ENCODE assay signal across 22 cellular contexts in the genomic region with DNA sequence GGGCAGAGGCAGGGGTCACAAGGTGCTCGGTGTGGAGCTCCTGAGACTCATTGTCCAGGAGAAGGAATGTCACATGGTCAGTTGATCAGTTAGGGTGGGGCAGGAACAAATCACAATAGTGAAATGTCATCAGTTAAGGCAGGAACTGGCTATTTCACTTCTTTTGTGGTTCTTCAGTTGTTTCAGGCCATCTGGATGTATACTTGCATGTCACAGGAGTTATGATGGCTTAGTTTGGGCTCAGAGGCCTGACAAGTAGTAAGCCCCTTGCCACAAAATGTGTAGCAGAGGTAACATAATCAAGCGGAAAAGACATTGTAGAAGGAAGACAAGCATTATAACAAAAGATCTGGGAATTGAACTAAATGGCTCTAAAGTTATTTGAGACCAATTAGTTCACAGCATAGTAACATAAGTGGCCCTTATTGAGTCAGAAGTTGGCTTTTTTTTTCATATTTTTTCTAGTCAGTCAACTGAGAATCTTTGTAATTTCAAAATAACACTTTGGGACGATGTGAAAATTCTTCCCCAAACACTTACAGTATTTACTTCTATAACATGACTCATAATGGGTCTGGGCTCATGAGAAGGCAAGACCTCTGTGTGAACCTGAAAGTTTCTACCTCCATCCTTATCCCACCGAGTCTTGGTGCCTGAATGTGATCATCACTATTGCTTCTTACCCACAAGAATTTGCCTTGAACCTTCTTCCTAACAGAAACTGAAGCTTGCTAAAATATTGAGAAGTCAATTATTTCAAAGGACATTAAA.
"Had no signal": no experiment of that assay in that cellular context is flagged by ENCODE, and none has a peak within 500 bp of the region (broad histone marks: within the 10 kb centered on the region; RNA-seq: fewer than 3 reads in every experiment).

No MANE protein-coding gene starts in this region.

- DNase-seq: activated CD4-positive, alpha-beta T cell treated with anti-CD3 and anti-CD28 coated beads for 4 hours; activated CD8-positive, alpha-beta memory T cell treated with anti-CD3 and anti-CD28 coated beads, Interleukin-2, amount 50 U/mL, for 48 hours; activated CD8-positive, alpha-beta T cell treated with anti-CD3 and anti-CD28 coated beads for 36 hours; activated effector memory CD4-positive, alpha-beta T cell treated with Interleukin-2 at 50 U/mL for 16 hours; activated naive CD4-positive, alpha-beta T cell; activated T-cell treated with anti-CD3 and anti-CD28 coated beads, Interleukin-2, amount 50 U/mL, for 1 hour; amygdala; MM.1S; NCI-H1105; NCI-H1436; NCI-H1694 treated with DMSO at 0.1 percent for 48 hours; NCI-H2029 treated with DMSO at 0.1 percent for 48 hours; NCI-H345; NCI-H510A; NCI-H526 treated with DMSO at 0.1 percent for 48 hours; PC-9; SHP77 treated with DMSO at 0.1 percent for 48 hours had no signal

- H3K36me3 Mint-ChIP-seq: activated naive CD4-positive, alpha-beta T cell treated with anti-CD3 and anti-CD28 coated beads, Interleukin-2, amount 50 U/mL, for 24 hours; brain had no signal

- H3K4me1 Mint-ChIP-seq: activated naive CD4-positive, alpha-beta T cell treated with anti-CD3 and anti-CD28 coated beads, Interleukin-2, amount 50 U/mL, for 24 hours had no signal

- H3K4me3 ChIP-seq: PC-9 had no signal

- H3K4me3 Mint-ChIP-seq: activated CD8-positive, alpha-beta T cell treated with anti-CD3 and anti-CD28 coated beads for 36 hours; activated naive CD4-positive, alpha-beta T cell treated with anti-CD3 and anti-CD28 coated beads, Interleukin-2, amount 50 U/mL, for 24 hours; brain; central memory CD8-positive, alpha-beta T cell; T-helper 1 cell treated with Interleukin-12 subunit alpha and Interleukin-12 subunit beta and Interleukin-4 antibody, amounts not matched to agents 30 μg/mL and 1 μg/mL, for 36 hours had no signal

- ATAC-seq: activated CD4-positive, CD25-positive, alpha-beta regulatory T cell treated with anti-CD3 and anti-CD28 coated beads, Interleukin-2, amount 50 U/mL, for 24 hours; activated CD8-positive, alpha-beta T cell treated with anti-CD3 and anti-CD28 coated beads for 36 hours had no signal

- H3K27ac Mint-ChIP-seq: activated CD8-positive, alpha-beta T cell treated with anti-CD3 and anti-CD28 coated beads for 36 hours; activated naive CD4-positive, alpha-beta T cell treated with anti-CD3 and anti-CD28 coated beads, Interleukin-2, amount 50 U/mL, for 24 hours; brain; T-helper 1 cell treated with Interleukin-12 subunit alpha and Interleukin-12 subunit beta and Interleukin-4 antibody, amounts not matched to agents 30 μg/mL and 1 μg/mL, for 36 hours had no signal

- H3K27ac ChIP-seq: PC-9 had no signal

- H2AFZ ChIP-seq: PC-9 had no signal

- H3K27me3 Mint-ChIP-seq: activated CD8-positive, alpha-beta T cell treated with anti-CD3 and anti-CD28 coated beads for 36 hours; activated naive CD4-positive, alpha-beta T cell treated with anti-CD3 and anti-CD28 coated beads, Interleukin-2, amount 50 U/mL, for 24 hours; brain; central memory CD8-positive, alpha-beta T cell had no signal

- H3K4me2 ChIP-seq: PC-9 had no signal
